Comparison of ENCODE assay signal across 9 cellular contexts in genomic region chr6:148179786-148180185, GRCh38.
DNase-seq lines count a peak whose midpoint lies in the region; ATAC-seq and TF ChIP-seq lines count a peak whose summit lies in the region.
"Had no signal": no experiment of that assay in that cellular context is flagged by ENCODE, and none has a peak within 500 bp of the region (broad histone marks: within the 10 kb centered on the region; RNA-seq: fewer than 3 reads in every experiment).

No MANE protein-coding gene starts in this region.

- H3K27me3 ChIP-seq in OCI-LY3 (ENCODE audit: low read depth, low read length), result no peaks in the 10 kb centered on the region
- no peaks in the 10 kb centered on the region for H3K27me3 ChIP-seq in fibroblast of lung (ENCODE audit: control insufficient read depth, insufficient read depth, low read length)
- H3K27me3 ChIP-seq in testis, result no peaks in the 10 kb centered on the region
- no peaks in the 10 kb centered on the region for H3K27me3 ChIP-seq in Peyer's patch

- 54 to 72% methylated on average over 1 of the region's 1 CpG for WGBS in testis, 2 donors

- H3K9ac ChIP-seq in OCI-LY3 (ENCODE audit: low read length) (no peak overlapping the region), fibroblast of lung (ENCODE audit: insufficient read depth, low read length) (no peak overlapping the region)

- ATAC-seq in HG02938 (IDR thresholded peaks at IDR 0.05; ENCODE audit: unreplicated experiment), result no peak
- ATAC-seq in T-helper 17 cell, result no peak

- H3K4me3 ChIP-seq in OCI-LY3 (ENCODE audit: low read length) (no peak overlapping the region), fibroblast of lung (replicated peaks in 1 of 4; ENCODE audit: control extremely low read depth in 1 of 4, insufficient read depth in 1 of 4, low read depth in 3 of 4, low read length in 4 of 4) (no peak overlapping the region), testis (peak overlapping the region in 1 of 2 donors; percentile 23), Peyer's patch (no peak overlapping the region)

- intact Hi-C loops in testis (cut with DNase I; ENCODE audit: low total_unique reads), result no loop called here

- no peak overlapping the region for H3K27ac Mint-ChIP-seq in T-helper 17 cell
- H3K27ac Mint-ChIP-seq: CD4-positive, CD25-positive, alpha-beta regulatory T cell had no signal

- TF ChIP-seq CTCF in OCI-LY3 (IDR thresholded peaks at IDR 0.05; ENCODE audit: low read depth, low read length), result peak; percentile 26; the same call in 1 of the 2 replicates
- peak; percentile 59 to 71 for TF ChIP-seq CTCF in fibroblast of lung (conservative IDR thresholded peaks at IDR 0.05 in 1 of 2, IDR thresholded peaks at IDR 0.05 in 1 of 2; ENCODE audit: low read depth in 1 of 2, low read length in 2 of 2)
- TF ChIP-seq CTCF in testis (IDR thresholded peaks at IDR 0.05), result peak; percentile 34 to 51 (median 47)
- peak in 3 of 6 experiments; percentile 27 to 42 (median 35) for TF ChIP-seq CTCF in Peyer's patch (IDR thresholded peaks at IDR 0.05)

- H3K4me2 ChIP-seq in OCI-LY3 (ENCODE audit: low read length), result no peak overlapping the region
- no peak overlapping the region for H3K4me2 ChIP-seq in fibroblast of lung (ENCODE audit: extremely low read depth, insufficient read depth, low read length)

- no peaks in the 10 kb centered on the region for H3K36me3 Mint-ChIP-seq in T-helper 17 cell (ENCODE audit: low read depth)
- H3K36me3 Mint-ChIP-seq: CD4-positive, CD25-positive, alpha-beta regulatory T cell had no signal

- H3K4me3 Mint-ChIP-seq in T-helper 17 cell, result no peak overlapping the region
- H3K4me3 Mint-ChIP-seq: CD4-positive, CD25-positive, alpha-beta regulatory T cell had no signal

- H3K27me3 Mint-ChIP-seq in T-helper 17 cell, result peaks cover 51% of the 10 kb centered on the region

- H4K20me1 ChIP-seq in OCI-LY3 (ENCODE audit: insufficient read depth, low read length) (no peaks in the 10 kb centered on the region), fibroblast of lung (ENCODE audit: control insufficient read depth, extremely low read depth, insufficient read depth, low read length) (no peaks in the 10 kb centered on the region)

- H3K9me3 ChIP-seq in OCI-LY3 (ENCODE audit: insufficient read depth, low read length) (no peaks in the 10 kb centered on the region), fibroblast of lung (ENCODE audit: control insufficient read depth, insufficient read depth, low read depth, low read length) (no peaks in the 10 kb centered on the region), testis (no peaks in the 10 kb centered on the region), T-helper 17 cell (ENCODE audit: control insufficient read depth, low read length, poor library complexity, severe bottlenecking) (no peaks in the 10 kb centered on the region), Peyer's patch (no peaks in the 10 kb centered on the region)

- DNase-seq in NCI-H82 (lab: John Stamatoyannopoulos, UW), result peak; percentile 32
- no peak for DNase-seq in NCI-H82 treated with DMSO at 0.1 percent for 48 hours (lab: John Stamatoyannopoulos, UW; ENCODE audit: unreplicated experiment)
- DNase-seq in fibroblast of lung (ENCODE audit: low read depth in 2 of 2), result peak in 1 of 2 donors; percentile 39
- peak; percentile 33 for DNase-seq in testis
- no peak for DNase-seq in T-helper 17 cell
- no peak for DNase-seq in Peyer's patch

- H3K4me1 ChIP-seq in OCI-LY3 (ENCODE audit: low read length) (no peaks in the 10 kb centered on the region), fibroblast of lung (ENCODE audit: control insufficient read depth, extremely low read depth, insufficient read depth, low read length) (no peaks in the 10 kb centered on the region), testis (no peaks in the 10 kb centered on the region), Peyer's patch (no peaks in the 10 kb centered on the region)

- H3K27ac ChIP-seq in OCI-LY3 (ENCODE audit: low read length) (no peak overlapping the region), fibroblast of lung (ENCODE audit: insufficient read depth, low read length) (no peak overlapping the region), testis (no peak overlapping the region), Peyer's patch (no peak overlapping the region)

- H3K4me1 Mint-ChIP-seq in T-helper 17 cell, result no peaks in the 10 kb centered on the region
- H3K4me1 Mint-ChIP-seq: CD4-positive, CD25-positive, alpha-beta regulatory T cell had no signal

- H3K79me2 ChIP-seq in OCI-LY3 (ENCODE audit: low read length) (no peaks in the 10 kb centered on the region), fibroblast of lung (ENCODE audit: control insufficient read depth, insufficient read depth, low read length) (no peaks in the 10 kb centered on the region)

- H3K36me3 ChIP-seq in OCI-LY3 (replicated peaks; ENCODE audit: low read depth, low read length) (no peaks in the 10 kb centered on the region), fibroblast of lung (ENCODE audit: control insufficient read depth, insufficient read depth, low read length) (no peaks in the 10 kb centered on the region), testis (ENCODE audit: low read depth, missing control alignments) (no peaks in the 10 kb centered on the region), Peyer's patch (no peaks in the 10 kb centered on the region)

- no peak overlapping the region for H2AFZ ChIP-seq in OCI-LY3 (ENCODE audit: low read depth, low read length)
- H2AFZ ChIP-seq in fibroblast of lung (ENCODE audit: low read length), result no peak overlapping the region

- TF ChIP-seq POLR2A in testis (IDR thresholded peaks at IDR 0.05) (no peak), Peyer's patch (IDR thresholded peaks at IDR 0.05) (no peak)

Comparison
In these comparisons a context has a peak if more than half of its experiments do, and no peak if none do; other contexts are left out.
1. DNase-seq: peak in NCI-H82 (single experiment) and testis (single experiment); none in NCI-H82 treated with DMSO at 0.1 percent for 48 hours (single experiment), T-helper 17 cell (0 of 3) and Peyer's patch (0 of 3).